In genomic region chr3:36763111-36763849, GRCh38 we compare ENCODE assay signal across 13 cellular contexts. TPM values are rescaled to one million over a fixed set of nuclear protein-coding genes. Genes with fewer than 3 reads are reported as not detected.
DNase-seq lines count a peak whose midpoint lies in the region; ATAC-seq and TF ChIP-seq lines count a peak whose summit lies in the region.
"Had no signal": no experiment of that assay in that cellular context is flagged by ENCODE, and none has a peak within 500 bp of the region (broad histone marks: within the 10 kb centered on the region; RNA-seq: fewer than 3 reads in every experiment).

No MANE protein-coding gene starts in this region.

- H3K36me3 ChIP-seq in A673 (ENCODE audit: insufficient read depth, low read length, poor library complexity, severe bottlenecking) (no peaks in the 10 kb centered on the region), ES-I3 (ENCODE audit: insufficient read depth, low read length) (no peaks in the 10 kb centered on the region)
- H3K36me3 ChIP-seq: prostate gland had no signal

- peaks cover 70% of the 10 kb centered on the region for H3K27me3 ChIP-seq in A673 (replicated peaks; ENCODE audit: insufficient read depth, low read depth, low read length, poor library complexity)

- BruUV-seq in A673 (replicated peaks; lab: Mats Ljungman, UMichigan): no TSS peak

- intact Hi-C loops in A673 (cut with micrococcal nuclease; ENCODE audit: unreplicated experiment): no loop called here

- peaks cover 75% of the 10 kb centered on the region for H3K27me3 Mint-ChIP-seq in chondrocyte (ENCODE audit: low read depth)
- peaks cover 91% of the 10 kb centered on the region for H3K27me3 Mint-ChIP-seq in mesothelial cell of epicardium (ENCODE audit: low read depth)

- no peaks in the 10 kb centered on the region for H3K9me3 ChIP-seq in A673 (ENCODE audit: low read depth, low read length, poor library complexity, severe bottlenecking)
- H3K9me3 ChIP-seq in ES-I3 (ENCODE audit: control insufficient read depth, insufficient read depth, low read length): no peaks in the 10 kb centered on the region
- H3K9me3 ChIP-seq: prostate gland had no signal

- H3K9ac ChIP-seq in ES-I3 (ENCODE audit: low read depth, low read length): peak overlapping the region; percentile 91; the same call in 1 of the 2 replicates

- no peak for DNase-seq in A673 (ENCODE audit: low spot score)
- DNase-seq in chondrocyte (ENCODE audit: low spot score): no peak
- DNase-seq in mesothelial cell of epicardium (ENCODE audit: low spot score in 2 of 2, unreplicated experiment in 2 of 2): no peak
- no peak for DNase-seq in HCEC 1CT
- DNase-seq in NCI-H2107 treated with DMSO at 0.1 percent for 48 hours (lab: John Stamatoyannopoulos, UW; ENCODE audit: unreplicated experiment): no peak
- DNase-seq: activated CD4-positive, alpha-beta T cell treated with anti-CD3 and anti-CD28 coated beads, Interleukin-2, amount 50 U/mL, for 4 hours had no signal

- POLR2A ChIA-PET in A673 (lab: Charles Lee; ENCODE audit: low non-redundant PET): no interaction called here

- peak overlapping the region; percentile 43 for H3K4me3 ChIP-seq in A673 (ENCODE audit: low read depth, low read length, poor library complexity, severe bottlenecking)
- H3K4me3 ChIP-seq: GM12878 had no signal

- CTCF ChIA-PET in A673 (lab: Charles Lee): no interaction called here

- peaks cover 4% of the 10 kb centered on the region for H3K4me1 Mint-ChIP-seq in chondrocyte (ENCODE audit: low read depth)
- H3K4me1 Mint-ChIP-seq in mesothelial cell of epicardium: peaks cover 2% of the 10 kb centered on the region

- H3K27ac Mint-ChIP-seq in chondrocyte (ENCODE audit: unreplicated experiment): no peak overlapping the region
- no peak overlapping the region for H3K27ac Mint-ChIP-seq in mesothelial cell of epicardium

- H3K27ac ChIP-seq in A673 (ENCODE audit: low read depth, low read length, poor library complexity, severe bottlenecking): no peak overlapping the region
- H3K27ac ChIP-seq: prostate gland had no signal

- TF ChIP-seq CTCF in A673 (conservative IDR thresholded peaks at IDR 0.05; ENCODE audit: low read depth, low read length) (no peak), chondrocyte (IDR thresholded peaks at IDR 0.05) (no peak), mesothelial cell of epicardium (IDR thresholded peaks at IDR 0.05; ENCODE audit: unreplicated experiment) (no peak)

- peak overlapping the region; percentile 48 for H3K4me3 Mint-ChIP-seq in chondrocyte (ENCODE audit: unreplicated experiment)
- peak overlapping the region; percentile 50 for H3K4me3 Mint-ChIP-seq in mesothelial cell of epicardium

- no peak for ATAC-seq in HG02623 (IDR thresholded peaks at IDR 0.05; ENCODE audit: unreplicated experiment)
- ATAC-seq in GM18870 (IDR thresholded peaks at IDR 0.05; ENCODE audit: unreplicated experiment): no peak
- ATAC-seq: GM12878 had no signal

- H3K4me1 ChIP-seq in A673 (ENCODE audit: insufficient read depth, low read length, poor library complexity, severe bottlenecking) (peaks cover 4% of the 10 kb centered on the region), ES-I3 (ENCODE audit: insufficient read depth, low read length) (peaks cover 3% of the 10 kb centered on the region; the same call in 1 of the 2 replicates)
- H3K4me1 ChIP-seq: prostate gland had no signal

- H3K9me3 Mint-ChIP-seq in chondrocyte (ENCODE audit: low read depth): no peaks in the 10 kb centered on the region
- no peaks in the 10 kb centered on the region for H3K9me3 Mint-ChIP-seq in mesothelial cell of epicardium

- peaks cover 2% of the 10 kb centered on the region for H3K36me3 Mint-ChIP-seq in chondrocyte (ENCODE audit: low read depth)
- no peaks in the 10 kb centered on the region for H3K36me3 Mint-ChIP-seq in mesothelial cell of epicardium

RNA-seq across cellular contexts. Expression of gene DCLK3, which starts 1.1 kb away (rescaled TPM):
- total RNA-seq in A673 (2021) (0.04 and 0.06 TPM in 2 replicates), chondrocyte (not detected in 3 replicates), mesothelial cell of epicardium (0.07 to 0.38 TPM (median 0.11 TPM) in 3 replicates)
- total RNA-seq: endothelial cell of umbilical vein, GM12878, SK-MEL-5 had no signal
